In the genomic region with DNA sequence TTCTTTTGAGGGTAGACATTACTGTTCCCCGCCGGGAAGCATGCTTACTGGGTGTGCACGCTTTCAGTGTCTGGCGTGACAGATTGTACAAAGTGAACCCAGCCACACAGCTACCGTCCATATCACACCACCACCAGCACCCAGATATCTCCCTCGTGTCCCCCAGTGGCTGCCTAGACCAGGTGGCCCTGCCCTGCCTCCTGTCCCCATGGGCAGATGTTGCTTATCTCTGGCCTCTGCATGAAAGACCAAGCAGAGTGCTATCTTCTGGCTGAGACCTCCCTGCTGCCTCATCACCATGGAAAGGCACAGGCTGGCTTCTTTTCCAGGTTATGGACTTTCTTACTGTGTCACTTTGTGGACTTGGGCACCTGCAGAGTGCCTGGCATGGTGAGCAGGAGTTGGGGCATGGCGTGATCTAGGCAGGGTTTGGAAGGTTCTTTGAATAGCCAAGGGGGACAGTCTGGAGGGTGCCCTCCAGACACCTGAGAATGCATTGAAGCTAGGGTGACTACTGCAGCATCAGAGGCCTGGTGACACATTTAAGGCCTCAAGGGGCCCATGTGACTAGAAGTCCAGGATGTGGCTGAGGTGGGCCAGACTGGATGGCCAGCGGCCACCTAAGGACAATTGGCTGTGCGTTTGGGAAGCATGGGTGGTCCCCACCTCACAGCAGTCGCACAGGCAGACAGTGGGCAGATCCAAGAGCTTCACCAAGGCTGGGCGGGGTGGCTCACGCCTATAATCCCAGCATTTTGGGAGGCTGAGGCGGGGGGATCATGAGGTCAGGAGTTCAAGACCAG, we compare ENCODE assay signal across 26 cellular contexts. TPM values are rescaled to one million over a fixed set of nuclear protein-coding genes. Genes with fewer than 3 reads are reported as not detected.
DNase-seq lines count a peak whose midpoint lies in the region; ATAC-seq, FAIRE-seq and TF ChIP-seq lines count a peak whose summit lies in the region.
"Had no signal": no experiment of that assay in that cellular context is flagged by ENCODE, and none has a peak within 500 bp of the region (broad histone marks: within the 10 kb centered on the region; RNA-seq: fewer than 3 reads in every experiment).

No MANE protein-coding gene starts in this region.

- H3K27me3 ChIP-seq in CD8-positive, alpha-beta memory T cell (ENCODE audit: insufficient read depth, low read length, poor library complexity, severe bottlenecking): no peaks in the 10 kb centered on the region
- H3K27me3 ChIP-seq: breast epithelium, gastrocnemius medialis, Peyer's patch, transverse colon had no signal

- H3K4me1 ChIP-seq in CD8-positive, alpha-beta memory T cell (ENCODE audit: insufficient read depth, low read length): peaks cover 39% of the 10 kb centered on the region
- peaks cover 9 to 22% of the 10 kb centered on the region in 2 donors for H3K4me1 ChIP-seq in kidney (ENCODE audit: control insufficient read depth in 1 of 2, insufficient read depth in 1 of 2, low read depth in 1 of 2, low read length in 2 of 2)

- no peaks in the 10 kb centered on the region for H3K27me3 Mint-ChIP-seq in CD8-positive, alpha-beta memory T cell

- H3K27ac Mint-ChIP-seq in CD8-positive, alpha-beta memory T cell: peak overlapping the region in 4 of 8 donors; percentile 21 to 86 (median 54)

- intact Hi-C loops in kidney (cut with DNase I): loop anchor here (10.0 kb wide), 1 partner anchor 89 kb away; a partner anchor contains a TSS

- H3K9me3 Mint-ChIP-seq in CD8-positive, alpha-beta memory T cell: no peaks in the 10 kb centered on the region

- H3K9ac ChIP-seq in kidney (ENCODE audit: low read length in 2 of 2): no peak overlapping the region

- H3K27ac ChIP-seq in CD8-positive, alpha-beta memory T cell (ENCODE audit: low read depth, low read length): peak overlapping the region; percentile 40
- H3K27ac ChIP-seq in angular gyrus (ENCODE audit: low read depth, low read length) (peak overlapping the region; percentile 22), kidney (ENCODE audit: low read depth in 2 of 2, low read length in 2 of 2) (no peak overlapping the region)
- H3K27ac ChIP-seq: breast epithelium, C4-2B, Peyer's patch, transverse colon had no signal

- POLR2A ChIA-PET in CD8-positive, alpha-beta memory T cell (lab: Charles Lee): interaction anchor here (0.7 kb wide), 1 partner anchor 595 kb away, joined by 3 read pairs; no protein-coding TSS in a partner anchor

- FAIRE-seq in kidney (lab: Jason Lieb, UNC) (no peak), RCC 7860 (lab: Jason Lieb, UNC) (no peak)
- FAIRE-seq: colon, endometrium, TTC549 had no signal

- peaks cover 0 to 14% (median 4%) of the 10 kb centered on the region in 3 donors for H3K36me3 Mint-ChIP-seq in CD8-positive, alpha-beta memory T cell

- H3K4me3 Mint-ChIP-seq in CD8-positive, alpha-beta memory T cell: peak overlapping the region in 2 of 7 donors; percentile 40 to 65

- CTCF ChIA-PET in CD8-positive, alpha-beta memory T cell (lab: Charles Lee): no interaction called here

- H3K4me3 ChIP-seq in CD8-positive, alpha-beta memory T cell (ENCODE audit: low read length): no peak overlapping the region
- H3K4me3 ChIP-seq in kidney (ENCODE audit: low read length in 2 of 2): no peak overlapping the region
- H3K4me3 ChIP-seq: breast epithelium, gastrocnemius medialis, Peyer's patch, transverse colon had no signal

- ATAC-seq in GM18520 (IDR thresholded peaks at IDR 0.05; ENCODE audit: unreplicated experiment): no peak
- ATAC-seq: gastrocnemius medialis, HCT116 had no signal

- H3K9me3 ChIP-seq in CD8-positive, alpha-beta memory T cell (ENCODE audit: low read length): no peaks in the 10 kb centered on the region
- H3K9me3 ChIP-seq in kidney (ENCODE audit: control insufficient read depth in 1 of 2, low read length in 2 of 2): no peaks in the 10 kb centered on the region
- H3K9me3 ChIP-seq: breast epithelium, gastrocnemius medialis, Peyer's patch, transverse colon had no signal

- no peak for TF ChIP-seq CTCF in kidney (IDR thresholded peaks at IDR 0.05; ENCODE audit: borderline replicate concordance, extremely low read depth, insufficient read depth)

- H3K4me1 Mint-ChIP-seq in CD8-positive, alpha-beta memory T cell: peaks cover 22 to 64% (median 33%) of the 10 kb centered on the region in 3 donors

- peaks cover 7% of the 10 kb centered on the region for H3K36me3 ChIP-seq in CD8-positive, alpha-beta memory T cell (ENCODE audit: insufficient read depth, low read length)
- no peaks in the 10 kb centered on the region for H3K36me3 ChIP-seq in kidney (ENCODE audit: control insufficient read depth in 1 of 2, insufficient read depth in 2 of 2, low read length in 2 of 2)
- H3K36me3 ChIP-seq: breast epithelium, gastrocnemius medialis, Peyer's patch, transverse colon had no signal

- DNase-seq in Ammon's horn (ENCODE audit: low spot score) (peak; percentile 1), kidney (peak; percentile 19), RCC 7860 (ENCODE audit: low spot score) (no peak)
- DNase-seq in CD8-positive, alpha-beta memory T cell: peak in 1 of 5 donors; percentile 32
- DNase-seq in stimulated activated naive CD4-positive, alpha-beta T cell treated with Interleukin-2 at 50 U/mL for 16 hours (lab: John Stamatoyannopoulos, UW): no peak
- DNase-seq: activated CD4-positive, alpha-beta T cell treated with anti-CD3 and anti-CD28 coated beads for 1 hour; activated naive CD4-positive, alpha-beta T cell treated with Interleukin-2 at 50 U/mL for 16 hours; activated T-cell treated with anti-CD3 and anti-CD28 coated beads, Interleukin-2, amount 50 U/mL, for 1 hour; amniotic stem cell; gastrocnemius medialis; hippocampal formation; NCI-H1092 treated with DMSO at 0.1 percent for 48 hours; NCI-H187 treated with DMSO at 0.1 percent for 48 hours; NCI-H2171 treated with DMSO at 0.1 percent for 48 hours; NCI-H526 treated with DMSO at 0.1 percent for 48 hours; T-helper 1 cell; transverse colon had no signal

RNA-seq across cellular contexts. Expression of a gene that starts 4.7 kb away (rescaled TPM):
- 10 to 100 TPM; 27.3 to 28.0 TPM for total RNA-seq in CD8-positive, alpha-beta memory T cell
- 48.6 TPM for polyA plus RNA-seq in CD8-positive, alpha-beta memory T cell
- 27.7 TPM for total RNA-seq in kidney
- 37.3 TPM for polyA plus RNA-seq in kidney (ENCODE audit: insufficient read depth, low read depth, low replicate concordance)

RNA-seq across cellular contexts. Expression of a gene that starts 9.0 kb away (rescaled TPM):
- total RNA-seq in CD8-positive, alpha-beta memory T cell: 1 to 10 TPM; 1.4 to 1.8 TPM
- polyA plus RNA-seq in CD8-positive, alpha-beta memory T cell: 0.92 TPM
- total RNA-seq in kidney: 21.9 TPM
- 16.0 TPM for polyA plus RNA-seq in kidney (ENCODE audit: insufficient read depth, low read depth, low replicate concordance)

RNA-seq across cellular contexts. Expression of a gene that starts 54.4 kb away (rescaled TPM):
- 10 to 100 TPM; 68.6 to 73.8 TPM for total RNA-seq in CD8-positive, alpha-beta memory T cell
- 10.6 TPM for polyA plus RNA-seq in CD8-positive, alpha-beta memory T cell
- total RNA-seq in kidney: 40.1 TPM
- polyA plus RNA-seq in kidney (ENCODE audit: insufficient read depth, low read depth, low replicate concordance): 12.2 TPM

Comparison
In these comparisons a context has a peak if more than half of its experiments do, and no peak if none do; other contexts are left out.
1. DNase-seq: peak in Ammon's horn (single experiment) and kidney (single experiment); none in RCC 7860 (single experiment) and stimulated activated naive CD4-positive, alpha-beta T cell treated with Interleukin-2 at 50 U/mL for 16 hours (single experiment).
2. H3K27ac ChIP-seq: peak in CD8-positive, alpha-beta memory T cell (single experiment) and angular gyrus (single experiment); none in kidney (0 of 2).